Comparison of ENCODE assay signal across 8 cellular contexts in the genomic region with DNA sequence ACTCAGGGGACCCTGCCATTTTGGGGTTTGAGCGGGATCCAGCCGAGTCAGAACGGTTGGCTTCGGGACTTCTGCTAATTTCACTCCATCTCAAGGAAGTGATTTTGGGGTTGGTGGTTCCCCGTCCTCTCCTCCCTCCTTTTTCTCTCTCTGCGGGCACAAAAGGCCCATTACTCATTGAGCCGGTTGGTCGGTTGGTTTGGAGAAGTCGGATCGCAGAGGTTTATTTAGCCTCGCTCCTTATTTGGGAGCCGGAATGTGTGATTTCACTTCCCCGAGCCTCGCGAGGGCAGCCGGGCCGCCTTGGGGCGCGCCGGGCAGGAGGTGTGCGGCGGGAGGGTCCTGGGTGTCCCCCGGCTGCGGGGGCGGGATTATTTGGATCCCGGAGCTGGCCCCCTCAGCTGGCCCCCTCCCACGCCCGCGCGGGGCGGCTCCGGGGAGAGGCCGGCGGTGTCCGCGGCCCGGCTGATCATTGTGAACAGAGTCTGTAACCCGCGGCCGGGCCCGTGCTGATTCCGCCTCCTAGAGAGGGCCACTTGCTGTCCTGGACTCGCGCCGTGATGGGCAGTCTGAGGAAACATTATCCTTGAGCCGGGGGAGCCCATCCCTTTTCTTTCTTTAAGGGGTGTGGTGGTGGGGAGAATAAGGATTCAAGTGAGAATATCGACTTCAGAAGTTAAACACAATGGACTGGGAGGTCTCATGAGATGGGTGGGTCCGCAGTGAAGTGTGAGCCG. TPM values are rescaled to one million over a fixed set of nuclear protein-coding genes. Genes with fewer than 3 reads are reported as not detected.
DNase-seq lines count a peak whose midpoint lies in the region; ATAC-seq, FAIRE-seq and TF ChIP-seq lines count a peak whose summit lies in the region.

No MANE protein-coding gene starts in this region.

- H3K4me3 ChIP-seq in ACC112 (ENCODE audit: low read depth, low read length): peak overlapping the region; percentile 78
- H3K4me3 ChIP-seq in keratinocyte (ENCODE audit: control insufficient read depth in 2 of 3, extremely low read depth in 1 of 3, insufficient read depth in 2 of 3, low read depth in 1 of 3, low read length in 3 of 3): peak overlapping the region; percentile 75 to 90 (median 84)

- H3K79me2 ChIP-seq in ACC112 (ENCODE audit: control insufficient read depth, insufficient read depth, low read length, unreplicated experiment) (peaks cover 60% of the 10 kb centered on the region), keratinocyte (ENCODE audit: control insufficient read depth, insufficient read depth, low read length) (peaks cover 56% of the 10 kb centered on the region)

- DNase-seq in HT1080 (ENCODE audit: low read depth) (peak; percentile 60), T-helper 2 cell (peak in 4 of 5 experiments; percentile 22 to 62 (median 44)), caudate nucleus (lab: John Stamatoyannopoulos, UW) (peak in 7 of 61 donors; percentile 5 to 47 (median 16)), keratinocyte (ENCODE audit: low read depth, low spot score) (no peak)
- DNase-seq in stimulated activated CD4-positive, alpha-beta T cell treated with anti-CD3 and anti-CD28 coated beads, Interleukin-2, amount 100 ng/mL, for 48 hours: peak; percentile 29 to 45

- H3K27me3 ChIP-seq in ACC112 (ENCODE audit: insufficient read depth, low read length): no peaks in the 10 kb centered on the region
- peaks cover 10% of the 10 kb centered on the region for H3K27me3 ChIP-seq in keratinocyte (ENCODE audit: control insufficient read depth, extremely low read depth, insufficient read depth, low read length)

- TF ChIP-seq POLR2A in GM18505 (IDR thresholded peaks at IDR 0.05; ENCODE audit: borderline replicate concordance, extremely low read depth, insufficient read depth, insufficient read length): peak; percentile 48

- no peaks in the 10 kb centered on the region for H3K9me3 ChIP-seq in keratinocyte (ENCODE audit: control insufficient read depth, low read depth, low read length)

- peak overlapping the region; percentile 87 for H3K27ac ChIP-seq in ACC112 (ENCODE audit: low read depth, low read length)
- peak overlapping the region; percentile 63 for H3K27ac ChIP-seq in caudate nucleus (ENCODE audit: low read depth, low read length)
- peak overlapping the region; percentile 83 for H3K27ac ChIP-seq in keratinocyte (ENCODE audit: control insufficient read depth, insufficient read depth, low read length)

- TF ChIP-seq CTCF in keratinocyte (optimal IDR thresholded peaks at IDR 0.05 in 1 of 3, IDR thresholded peaks at IDR 0.05 in 1 of 3, conservative IDR thresholded peaks at IDR 0.05 in 1 of 3; ENCODE audit: extremely low read depth in 1 of 3, insufficient read depth in 2 of 3, low read length in 3 of 3): no peak

- dilution Hi-C loops in keratinocyte (cut with MboI; ENCODE audit: extremely low pct_ligation_motif_present, low sequenced_read_pairs): no loop called here

- ATAC-seq in GM18505 (IDR thresholded peaks at IDR 0.05; ENCODE audit: unreplicated experiment) (peak; percentile 29), GM21717 (IDR thresholded peaks at IDR 0.05; ENCODE audit: unreplicated experiment) (no peak)

- peak overlapping the region; percentile 99 for H3K4me2 ChIP-seq in keratinocyte (ENCODE audit: control insufficient read depth, extremely low read depth, insufficient read depth, low read depth, low read length)

- H4K20me1 ChIP-seq in keratinocyte (ENCODE audit: control insufficient read depth, extremely low read depth, insufficient read depth, low read length): peaks cover 38% of the 10 kb centered on the region

- FAIRE-seq in keratinocyte (lab: Jason Lieb, UNC): no peak

- peak overlapping the region; percentile 93 for H3K9ac ChIP-seq in keratinocyte (ENCODE audit: control insufficient read depth, extremely low read depth, insufficient read depth, low read length)

- H3K36me3 ChIP-seq in ACC112 (ENCODE audit: insufficient read depth, low read length) (no peaks in the 10 kb centered on the region), keratinocyte (ENCODE audit: control insufficient read depth in 2 of 2, extremely low read depth in 1 of 2, insufficient read depth in 2 of 2, low read length in 2 of 2) (peaks cover 0 to 2% of the 10 kb centered on the region in 2 experiments)

- H2AFZ ChIP-seq in ACC112 (ENCODE audit: low read length, unreplicated experiment) (peak overlapping the region; percentile 46), keratinocyte (ENCODE audit: control insufficient read depth, low read length) (peak overlapping the region; percentile 68)

- H3K4me1 ChIP-seq in ACC112 (ENCODE audit: control insufficient read depth, insufficient read depth, low read length, unreplicated experiment) (peaks cover 40% of the 10 kb centered on the region), keratinocyte (ENCODE audit: control insufficient read depth, extremely low read depth, insufficient read depth, low read length) (peaks cover 29% of the 10 kb centered on the region)

- peaks cover 11% of the 10 kb centered on the region for H3K9me1 ChIP-seq in keratinocyte (ENCODE audit: control insufficient read depth, extremely low read depth, insufficient read depth, low read length)

RNA-seq across cellular contexts. Expression of gene MAPKAPK2, which starts 1.2 kb away (rescaled TPM):
- 41.7 and 51.1 TPM in 2 replicates for total RNA-seq in HT1080 (2014; rRNA removed; shearing (Covaris generic))
- 52.6 and 58.3 TPM in 2 replicates for polyA plus RNA-seq in HT1080 (2015; cell fraction: cytosol; rRNA removed)
- 50.6 and 51.9 TPM in 2 replicates for polyA plus RNA-seq in HT1080 (2015; cell fraction: nucleus; rRNA removed)
- 41.5 to 67.0 TPM (median 42.1 TPM) in 3 replicates for polyA plus RNA-seq in keratinocyte
- polyA plus RNA-seq in keratinocyte (2011; ENCODE audit: low read depth): 21.7 TPM
- 60.1 and 61.0 TPM in 2 replicates for polyA plus RNA-seq in keratinocyte (2011; cell fraction: cytosol; rRNA removed)
- polyA plus RNA-seq in keratinocyte (2011; cell fraction: nucleus; rRNA removed): 49.3 and 51.2 TPM in 2 replicates
- polyA plus RNA-seq in keratinocyte (2012; ENCODE audit: low replicate concordance): 44.0 and 47.9 TPM in 2 replicates
- 52.2 to 83.1 TPM (median 53.9 TPM) in 3 replicates for polyA minus RNA-seq in keratinocyte
- 45.8 TPM for polyA minus RNA-seq in keratinocyte (2011; cell fraction: cytosol; rRNA and poly(A)+ RNA removed)
- 18.9 and 26.6 TPM in 2 replicates for polyA minus RNA-seq in keratinocyte (2011; cell fraction: nucleus; rRNA and poly(A)+ RNA removed)

RNA-seq across cellular contexts. Expression of gene DYRK3, which starts 50.6 kb away (rescaled TPM):
- 40.4 and 43.0 TPM in 2 replicates for total RNA-seq in HT1080 (2014; rRNA removed; shearing (Covaris generic))
- 22.8 and 25.1 TPM in 2 replicates for polyA plus RNA-seq in HT1080 (2015; cell fraction: cytosol; rRNA removed)
- polyA plus RNA-seq in HT1080 (2015; cell fraction: nucleus; rRNA removed): 34.3 and 35.3 TPM in 2 replicates
- 9.9 to 15.0 TPM (median 11.8 TPM) in 3 replicates for polyA plus RNA-seq in keratinocyte
- 5.2 TPM for polyA plus RNA-seq in keratinocyte (2011; ENCODE audit: low read depth)
- polyA plus RNA-seq in keratinocyte (2011; cell fraction: cytosol; rRNA removed): 7.7 and 11.3 TPM in 2 replicates
- 12.3 and 13.7 TPM in 2 replicates for polyA plus RNA-seq in keratinocyte (2011; cell fraction: nucleus; rRNA removed)
- 5.4 and 14.0 TPM in 2 replicates for polyA plus RNA-seq in keratinocyte (2012; ENCODE audit: low replicate concordance)
- polyA minus RNA-seq in keratinocyte: 9.4 to 17.9 TPM (median 14.7 TPM) in 3 replicates
- polyA minus RNA-seq in keratinocyte (2011; cell fraction: cytosol; rRNA and poly(A)+ RNA removed): 15.3 TPM
- polyA minus RNA-seq in keratinocyte (2011; cell fraction: nucleus; rRNA and poly(A)+ RNA removed): 13.9 and 24.7 TPM in 2 replicates
